ENCODE assay signal across 8 cellular contexts in the genomic region with DNA sequence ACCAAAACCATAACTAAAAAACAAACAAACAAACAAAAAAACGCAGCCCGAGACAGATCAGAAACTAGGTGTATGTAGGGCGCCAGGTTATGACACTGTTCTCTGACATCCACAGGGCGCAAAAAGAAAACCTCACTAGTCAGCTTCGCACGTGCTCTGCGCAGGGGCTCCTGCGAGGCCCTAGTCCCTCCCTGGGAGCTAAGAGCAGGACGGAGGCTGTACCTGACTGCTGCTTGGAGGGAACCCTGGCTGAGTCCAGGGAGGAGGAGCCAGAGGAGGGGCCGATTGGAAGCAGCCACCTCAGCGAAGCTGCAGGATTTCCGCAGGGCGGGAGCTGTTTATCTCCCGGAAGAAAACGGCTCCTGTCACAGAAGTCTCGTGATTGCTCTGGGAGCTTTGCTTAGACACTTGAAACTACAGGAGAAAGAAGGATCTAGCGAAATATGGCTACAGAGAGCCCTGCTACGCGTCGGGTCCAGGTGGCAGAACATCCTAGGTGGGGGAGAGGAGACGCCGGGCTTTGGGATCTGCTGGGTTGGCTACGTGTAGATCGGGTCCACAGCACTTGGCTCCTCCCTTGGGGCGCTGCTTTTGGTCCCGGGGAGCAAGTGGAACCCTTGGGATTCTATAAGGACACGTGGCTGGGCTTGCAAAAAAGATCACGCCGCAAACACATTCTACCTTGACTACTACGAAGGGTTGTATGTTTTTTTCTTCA. TPM values are rescaled to one million over a fixed set of nuclear protein-coding genes. Genes with fewer than 3 reads are reported as not detected.
DNase-seq lines count a peak whose midpoint lies in the region; ATAC-seq and TF ChIP-seq lines count a peak whose summit lies in the region.

Gene GALK2 (plus strand): TSS at position 368 of the 718 bp plus-strand sequence. CDS start 76 bp downstream, at position 444.

- POLR2A ChIA-PET in activated CD4-positive, alpha-beta T cell treated with anti-CD3 and anti-CD28 coated beads for 36 hours (lab: Charles Lee), result interaction anchor here (0.6 to 1.8 kb wide), 9 partner anchors 9 to 1184 kb away, joined by 3 to 25 read pairs (median 4); partner anchors contain the start of genes CEP152, COPS2 and EID1

- intact Hi-C loops in activated CD4-positive, alpha-beta T cell treated with anti-CD3 and anti-CD28 coated beads for 36 hours (cut with DNase I, micrococcal nuclease), result loop anchor here (1.0 to 5.0 kb wide), 4 partner anchors 15 to 452 kb away; partner anchors contain the start of genes COPS2 (in 2 of the 2), DTWD1 (in 2 of the 2), FAM227B (in 2 of the 2) and CEP152 (in 1 of the 2)

- peak within 1 kb of the TSS; percentile 82 for H3K4me3 Mint-ChIP-seq in activated CD4-positive, alpha-beta T cell treated with anti-CD3 and anti-CD28 coated beads for 36 hours

- H3K9me3 Mint-ChIP-seq in activated CD4-positive, alpha-beta T cell treated with anti-CD3 and anti-CD28 coated beads for 36 hours (ENCODE audit: low read depth), result no peaks in the 10 kb centered on the region

- H3K36me3 Mint-ChIP-seq in activated CD4-positive, alpha-beta T cell treated with anti-CD3 and anti-CD28 coated beads for 36 hours (ENCODE audit: low read depth), result peaks cover 8% of the 10 kb centered on the region

- CTCF ChIA-PET in activated CD4-positive, alpha-beta T cell treated with anti-CD3 and anti-CD28 coated beads for 36 hours (lab: Charles Lee), result interaction anchor here (0.8 to 1.2 kb wide), 4 partner anchors 9 to 251 kb away, joined by 3 to 11 read pairs (median 4); partner anchors contain the start of gene COPS2

- no peak for TF ChIP-seq CTCF in AG10803 (conservative IDR thresholded peaks at IDR 0.05; ENCODE audit: low read length)
- no peak for TF ChIP-seq CTCF in choroid plexus epithelial cell (conservative IDR thresholded peaks at IDR 0.05; ENCODE audit: low read depth, low read length)

- DNase-seq in AG10803 (ENCODE audit: low read depth) (peak; percentile 64), NCI-H460 (ENCODE audit: extremely low read depth, low read depth) (peak; percentile 79), choroid plexus epithelial cell (ENCODE audit: low read depth) (peak; percentile 92), kidney tubule cell (ENCODE audit: low spot score) (peak; percentile 94)
- peak; percentile 90 for DNase-seq in activated CD4-positive, alpha-beta T cell treated with anti-CD3 and anti-CD28 coated beads for 36 hours
- DNase-seq in stimulated activated CD4-positive, alpha-beta T cell treated with anti-CD3 and anti-CD28 coated beads, Interleukin-1b, Interleukin-23, amount 100 ng/mL, for 24 hours (ENCODE audit: low read depth in 4 of 4, low spot score in 1 of 4), result peak; percentile 42 to 75 (median 54)

- no peaks in the 10 kb centered on the region for H3K27me3 Mint-ChIP-seq in activated CD4-positive, alpha-beta T cell treated with anti-CD3 and anti-CD28 coated beads for 36 hours

- H3K27ac Mint-ChIP-seq in activated CD4-positive, alpha-beta T cell treated with anti-CD3 and anti-CD28 coated beads for 36 hours, result peak within 1 kb of the TSS; percentile 90

- H3K4me1 Mint-ChIP-seq in activated CD4-positive, alpha-beta T cell treated with anti-CD3 and anti-CD28 coated beads for 36 hours, result peaks cover 29% of the 10 kb centered on the region

- H3K4me3 ChIP-seq in AG10803 (ENCODE audit: low read length), result peak within 1 kb of the TSS; percentile 81
- H3K4me3 ChIP-seq in choroid plexus epithelial cell (ENCODE audit: low read depth, low read length), result peak within 1 kb of the TSS; percentile 89

- ATAC-seq in GM19035 (IDR thresholded peaks at IDR 0.05; ENCODE audit: unreplicated experiment) (peak; percentile 95), HG03354 (IDR thresholded peaks at IDR 0.05; ENCODE audit: poor library complexity, severe bottlenecking, unreplicated experiment) (peak; percentile 92)
- peak; percentile 99 for ATAC-seq in activated CD4-positive, alpha-beta T cell treated with anti-CD3 and anti-CD28 coated beads for 36 hours

RNA-seq across cellular contexts. Expression of gene GALK2, which starts in this region (rescaled TPM):
- total RNA-seq in NCI-H460 (2014; rRNA removed; shearing (Covaris generic)), result 37.2 and 43.7 TPM in 2 replicates
- 33.7 and 46.1 TPM in 2 replicates for polyA plus RNA-seq in NCI-H460 (2014; cell fraction: nucleus; rRNA removed)
- 10 to 100 TPM; 19.9 to 27.1 TPM for total RNA-seq in activated CD4-positive, alpha-beta T cell treated with anti-CD3 and anti-CD28 coated beads for 36 hours

Comparison
In these comparisons a context has a peak if more than half of its experiments do, and no peak if none do; other contexts are left out.
1. Peak in every context shown above with its lines: DNase-seq, ATAC-seq and H3K4me3 ChIP-seq.